In the genomic region with DNA sequence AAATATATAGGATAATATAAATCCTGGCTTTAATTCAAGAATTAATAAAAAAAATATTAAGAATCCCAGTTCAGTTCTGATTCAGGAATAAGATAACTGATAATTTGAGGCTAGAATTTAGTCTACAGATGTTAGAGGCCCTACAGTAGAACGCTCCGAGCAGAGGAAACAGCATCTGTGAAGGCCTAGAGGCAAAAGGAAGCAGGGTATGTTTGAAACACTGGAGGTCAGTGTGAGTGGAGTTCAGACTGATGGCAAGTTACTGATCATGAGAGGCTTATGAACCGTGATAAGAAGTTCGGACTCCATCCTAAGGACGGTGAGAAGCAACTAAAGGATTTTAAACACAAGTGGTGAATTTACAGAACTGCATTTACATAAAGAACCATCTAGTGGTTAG, we compare ENCODE assay signal across 7 cellular contexts.
A peak's percentile ranks its signal among the peaks of the same experiment; 100 is the strongest.
DNase-seq lines count a peak whose midpoint lies in the region; ATAC-seq and TF ChIP-seq lines count a peak whose summit lies in the region.
"Not testable (repeated sequence)": the region's sequence is repeated elsewhere in the genome, so short reads cannot be mapped to it uniquely, and the experiment has no call there.

No MANE protein-coding gene starts in this region.

- H2AFZ ChIP-seq in DND-41 (ENCODE audit: low read depth, low read length); KMS-11 (ENCODE audit: low read depth); mesenchymal stem cell (ENCODE audit: low read depth, low read length): not testable (repeated sequence)

- H4K91ac ChIP-seq in mesenchymal stem cell (ENCODE audit: low read length) = not testable (repeated sequence)

- not testable (repeated sequence) for H3K9ac ChIP-seq in DND-41 (ENCODE audit: low read depth, low read length); KMS-11; mesenchymal stem cell (ENCODE audit: low read length)

- H3K4me2 ChIP-seq in DND-41 (ENCODE audit: insufficient read depth, low read length); mesenchymal stem cell (ENCODE audit: low read length, poor library complexity, severe bottlenecking): not testable (repeated sequence)
- H3K4me2 ChIP-seq in KMS-11 = 0 out of 2 replicates have a peak overlapping the region, but pooled peaks have one; percentile 10

- H3K4me3 Mint-ChIP-seq in activated CD8-positive, alpha-beta T cell treated with anti-CD3 and anti-CD28 coated beads for 36 hours = not testable (repeated sequence)

- not testable (repeated sequence) for H3K9me3 ChIP-seq in DND-41 (ENCODE audit: insufficient read depth, low read length, severe bottlenecking); heart right ventricle; mesenchymal stem cell (ENCODE audit: control insufficient read depth, low read length)

- not testable (repeated sequence) for H2BK15ac ChIP-seq in mesenchymal stem cell (ENCODE audit: low read depth, poor library complexity, severe bottlenecking)

- H4K8ac ChIP-seq in mesenchymal stem cell (ENCODE audit: low read length) = not testable (repeated sequence)

- H3K79me2 ChIP-seq in DND-41 (ENCODE audit: insufficient read depth, low read length); KMS-11 (ENCODE audit: insufficient read depth, low read depth): not testable (repeated sequence)

- not testable (repeated sequence) for H3K4me1 Mint-ChIP-seq in activated CD8-positive, alpha-beta T cell treated with anti-CD3 and anti-CD28 coated beads for 36 hours (ENCODE audit: low read depth)

- not testable (repeated sequence) for H3K36me3 Mint-ChIP-seq in activated CD8-positive, alpha-beta T cell treated with anti-CD3 and anti-CD28 coated beads for 36 hours (ENCODE audit: low read depth)

- POLR2A ChIA-PET in activated CD8-positive, alpha-beta T cell treated with anti-CD3 and anti-CD28 coated beads for 36 hours (lab: Charles Lee) = not testable (repeated sequence)

- H3K27ac ChIP-seq in DND-41 (ENCODE audit: low read length); KMS-11; brain microvascular endothelial cell; heart right ventricle: not testable (repeated sequence)
- H3K27ac ChIP-seq in mesenchymal stem cell (ENCODE audit: low read length, poor library complexity, severe bottlenecking) = peak overlapping the region; percentile 76

- H3K27me3 Mint-ChIP-seq in activated CD8-positive, alpha-beta T cell treated with anti-CD3 and anti-CD28 coated beads for 36 hours = not testable (repeated sequence)

- not testable (repeated sequence) for H2BK120ac ChIP-seq in mesenchymal stem cell (ENCODE audit: low read depth, low read length)

- ATAC-seq in DND-41 (ENCODE audit: insufficient read depth, low read depth) (peak; percentile 29; the same call in 1 of the 3 replicates), heart right ventricle (peak in 6 of 8 donors; percentile 39 to 70 (median 59)), sciatic nerve (peak; percentile 77)
- peak; percentile 35 for ATAC-seq in activated CD8-positive, alpha-beta T cell treated with anti-CD3 and anti-CD28 coated beads for 36 hours

- not testable (repeated sequence) for H3K36me3 ChIP-seq in DND-41 (ENCODE audit: insufficient read depth, low read length); KMS-11 (ENCODE audit: insufficient read depth); brain microvascular endothelial cell (replicated peaks); heart right ventricle; mesenchymal stem cell (ENCODE audit: control insufficient read depth in 1 of 2, insufficient read depth in 2 of 2, low read depth in 1 of 2, low read length in 2 of 2)

- not testable (repeated sequence) for H2BK12ac ChIP-seq in mesenchymal stem cell (ENCODE audit: low read length in 2 of 2)

- not testable (repeated sequence) for H3K79me1 ChIP-seq in mesenchymal stem cell (replicated peaks; ENCODE audit: low read length, poor library complexity, severe bottlenecking)

- not testable (repeated sequence) for H3K27me3 ChIP-seq in DND-41 (ENCODE audit: insufficient read depth, low read length, poor library complexity); KMS-11 (ENCODE audit: insufficient read depth, low read depth); brain microvascular endothelial cell (replicated peaks); heart right ventricle; mesenchymal stem cell (ENCODE audit: control insufficient read depth in 1 of 2, insufficient read depth in 1 of 2, low read length in 2 of 2)

- not testable (repeated sequence) for H3K4ac ChIP-seq in mesenchymal stem cell (ENCODE audit: low read depth in 1 of 2, low read length in 2 of 2)

- H3K27ac Mint-ChIP-seq in activated CD8-positive, alpha-beta T cell treated with anti-CD3 and anti-CD28 coated beads for 36 hours = not testable (repeated sequence)

- H3K23ac ChIP-seq in mesenchymal stem cell (ENCODE audit: low read length in 2 of 2) = not testable (repeated sequence)

- not testable (repeated sequence) for H3K4me1 ChIP-seq in DND-41 (ENCODE audit: insufficient read depth, low read length); KMS-11 (ENCODE audit: low read depth, poor library complexity, severe bottlenecking); heart right ventricle; mesenchymal stem cell (ENCODE audit: control insufficient read depth, insufficient read depth, low read depth, low read length)

- not testable (repeated sequence) for DNase-seq in DND-41; activated CD8-positive, alpha-beta T cell treated with anti-CD3 and anti-CD28 coated beads for 36 hours; heart right ventricle; mesenchymal stem cell; sciatic nerve (ENCODE audit: low spot score)
- peak; percentile 37 for DNase-seq in brain microvascular endothelial cell

- not testable (repeated sequence) for H2AK5ac ChIP-seq in mesenchymal stem cell (ENCODE audit: low read length, severe bottlenecking)

- H4K20me1 ChIP-seq in DND-41 (ENCODE audit: insufficient read depth, low read length); KMS-11 (ENCODE audit: insufficient read depth): not testable (repeated sequence)

- intact Hi-C loops in activated CD8-positive, alpha-beta T cell treated with anti-CD3 and anti-CD28 coated beads for 36 hours (cut with micrococcal nuclease); heart right ventricle (cut with DNase I); sciatic nerve (cut with DNase I): not testable (repeated sequence)

- in situ Hi-C loops in brain microvascular endothelial cell (cut with HindIII; ENCODE audit: low pct_ligation_motif_present, low sequenced_read_pairs) = not testable (repeated sequence)

- CTCF ChIA-PET in activated CD8-positive, alpha-beta T cell treated with anti-CD3 and anti-CD28 coated beads for 36 hours (lab: Charles Lee) = not testable (repeated sequence)

- not testable (repeated sequence) for H2BK5ac ChIP-seq in mesenchymal stem cell (ENCODE audit: low read depth, low read length, poor library complexity, severe bottlenecking)

- not testable (repeated sequence) for TF ChIP-seq CTCF in DND-41 (IDR thresholded peaks at IDR 0.05; ENCODE audit: borderline replicate concordance, extremely low read depth, low read length, poor library complexity, severe bottlenecking); KMS-11 (conservative IDR thresholded peaks at IDR 0.05; ENCODE audit: low read depth, low read length); activated CD8-positive, alpha-beta T cell treated with anti-CD3 and anti-CD28 coated beads for 36 hours (IDR thresholded peaks at IDR 0.05); brain microvascular endothelial cell (IDR thresholded peaks at IDR 0.05; ENCODE audit: low read depth, low read length, missing control alignments); heart right ventricle (IDR thresholded peaks at IDR 0.05)

- not testable (repeated sequence) for H3K9me3 Mint-ChIP-seq in activated CD8-positive, alpha-beta T cell treated with anti-CD3 and anti-CD28 coated beads for 36 hours

- WGBS in heart right ventricle, 2 donors = 49 to 63% methylated on average over 3 of the region's 5 CpGs
- no CpG with 5 or more reads among the region's 5 CpGs for WGBS in mesenchymal stem cell

- H3K4me3 ChIP-seq in DND-41 (ENCODE audit: low read depth in 1 of 2, low read length in 2 of 2); KMS-11 (IDR thresholded peaks at IDR 0.05; ENCODE audit: insufficient read depth, low read depth, low read length); brain microvascular endothelial cell (ENCODE audit: low read depth, low read length); heart right ventricle; mesenchymal stem cell (ENCODE audit: insufficient read depth in 1 of 2, low read depth in 1 of 2, low read length in 2 of 2): not testable (repeated sequence)

- H3K14ac ChIP-seq in mesenchymal stem cell (ENCODE audit: low read length in 2 of 2) = not testable (repeated sequence)

- not testable (repeated sequence) for H3K18ac ChIP-seq in mesenchymal stem cell (ENCODE audit: low read depth in 1 of 2, low read length in 2 of 2)
